Comparison of ENCODE assay signal across 21 cellular contexts in the genomic region with DNA sequence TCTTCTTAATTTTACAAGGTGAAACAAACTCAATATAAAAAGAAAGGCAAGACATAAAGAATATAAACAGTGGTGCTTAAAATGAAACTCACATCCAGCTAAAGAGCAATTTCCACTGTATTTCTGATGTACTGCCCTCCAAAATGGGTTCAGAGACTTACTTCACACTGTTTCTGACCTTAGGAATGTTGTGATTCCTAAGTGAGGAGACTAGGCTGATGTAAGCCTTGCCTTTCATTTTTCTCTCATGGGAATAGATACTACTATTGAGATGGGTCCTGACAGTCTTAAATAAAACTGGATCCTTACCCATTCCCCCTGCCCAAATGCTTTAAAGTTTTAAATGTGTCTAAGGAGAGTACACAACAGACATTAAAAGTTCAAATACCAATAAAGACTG.
DNase-seq lines count a peak whose midpoint lies in the region; TF ChIP-seq lines count a peak whose summit lies in the region.
"Had no signal": no experiment of that assay in that cellular context is flagged by ENCODE, and none has a peak within 500 bp of the region (broad histone marks: within the 10 kb centered on the region; RNA-seq: fewer than 3 reads in every experiment).

No MANE protein-coding gene starts in this region.

- peaks cover 9% of the 10 kb centered on the region for H3K9me3 Mint-ChIP-seq in activated CD4-positive, alpha-beta T cell treated with anti-CD3 and anti-CD28 coated beads, Interleukin-2, amount 10 ng/mL, durations not matched to agents 7 days and 5 days
- no peaks in the 10 kb centered on the region for H3K9me3 Mint-ChIP-seq in neural crest cell
- H3K9me3 Mint-ChIP-seq: activated B cell treated with CpG ODN at 0.5 μM for 24 hours; T-helper 1 cell treated with Interleukin-12 subunit alpha and Interleukin-12 subunit beta and Interleukin-4 antibody, amounts not matched to agents 30 μg/mL and 1 μg/mL, for 36 hours had no signal

- H3K27me3 Mint-ChIP-seq in activated CD4-positive, alpha-beta T cell treated with anti-CD3 and anti-CD28 coated beads, Interleukin-2, amount 10 ng/mL, durations not matched to agents 7 days and 5 days = no peaks in the 10 kb centered on the region
- H3K27me3 Mint-ChIP-seq in neural crest cell (ENCODE audit: low read depth) = no peaks in the 10 kb centered on the region
- H3K27me3 Mint-ChIP-seq: activated B cell treated with CpG ODN at 0.5 μM for 24 hours, naive B cell had no signal

- intact Hi-C loops in transverse colon (cut with DNase I; ENCODE audit: low total_unique reads) = no loop called here

- peaks cover 57% of the 10 kb centered on the region for H3K36me3 Mint-ChIP-seq in activated CD4-positive, alpha-beta T cell treated with anti-CD3 and anti-CD28 coated beads, Interleukin-2, amount 10 ng/mL, durations not matched to agents 7 days and 5 days (ENCODE audit: low read depth)
- H3K36me3 Mint-ChIP-seq in neural crest cell (ENCODE audit: low read depth) = no peaks in the 10 kb centered on the region
- H3K36me3 Mint-ChIP-seq: naive B cell had no signal

- DNase-seq in activated CD4-positive, alpha-beta T cell treated with anti-CD3 and anti-CD28 coated beads, Interleukin-2, amount 10 ng/mL, durations not matched to agents 7 days and 5 days = no peak
- no peak for DNase-seq in activated CD4-positive, alpha-beta T cell treated with anti-CD3 and anti-CD28 coated beads, Interleukin-2, amount 50 U/mL, for 4 hours
- DNase-seq in LHCN-M2 (ENCODE audit: low read depth) (peak; percentile 5), choroid plexus epithelial cell (ENCODE audit: low read depth) (peak; percentile 71), neural crest cell (ENCODE audit: low read depth, low spot score) (no peak), NCI-H774 (lab: John Stamatoyannopoulos, UW) (no peak), transverse colon (no peak), NCI-H526 treated with DMSO at 0.1 percent for 48 hours (lab: John Stamatoyannopoulos, UW) (no peak)
- DNase-seq: activated B cell treated with CpG ODN at 0.5 μM for 24 hours; activated CD8-positive, alpha-beta memory T cell treated with anti-CD3 and anti-CD28 coated beads, Interleukin-2, amount 50 U/mL, for 48 hours; amygdala; foreskin melanocyte; left ventricle myocardium superior; naive B cell; NCI-H1694; NCI-H446 treated with DMSO at 0.1 percent for 48 hours; SHP77; stimulated activated naive CD4-positive, alpha-beta T cell treated with Interleukin-2 at 50 U/mL for 16 hours; upper lobe of left lung had no signal

- CTCF ChIA-PET in activated CD4-positive, alpha-beta T cell treated with anti-CD3 and anti-CD28 coated beads, Interleukin-2, amount 10 ng/mL, durations not matched to agents 7 days and 5 days (lab: Charles Lee) = interaction anchor here (0.5 kb wide), 1 partner anchor 18 kb away, joined by 3 read pairs; no protein-coding TSS in a partner anchor

- no peaks in the 10 kb centered on the region for H3K36me3 ChIP-seq in transverse colon
- H3K36me3 ChIP-seq: prostate gland, upper lobe of left lung had no signal

- no peak for TF ChIP-seq EP300 in transverse colon (IDR thresholded peaks at IDR 0.05; ENCODE audit: low read depth)

- in situ Hi-C loops in transverse colon (cut with MboI; ENCODE audit: low pct_ligation_motif_present in 1 of 4, low pct_unique_long_range_greater_than_20kb in 1 of 4, low sequenced_read_pairs in 3 of 4) = no loop called here

- no peak overlapping the region for H3K4me3 Mint-ChIP-seq in activated CD4-positive, alpha-beta T cell treated with anti-CD3 and anti-CD28 coated beads, Interleukin-2, amount 10 ng/mL, durations not matched to agents 7 days and 5 days
- no peak overlapping the region for H3K4me3 Mint-ChIP-seq in neural crest cell
- H3K4me3 Mint-ChIP-seq: activated B cell treated with CpG ODN at 0.5 μM for 24 hours; naive B cell; T-helper 1 cell treated with Interleukin-12 subunit alpha and Interleukin-12 subunit beta and Interleukin-4 antibody, amounts not matched to agents 30 μg/mL and 1 μg/mL, for 36 hours had no signal

- TF ChIP-seq CTCF in choroid plexus epithelial cell (conservative IDR thresholded peaks at IDR 0.05; ENCODE audit: low read depth, low read length) (no peak), neural crest cell (conservative IDR thresholded peaks at IDR 0.05) (no peak), transverse colon (IDR thresholded peaks at IDR 0.05) (no peak)

- no peak for TF ChIP-seq POLR2A in transverse colon (IDR thresholded peaks at IDR 0.05)

- peaks cover 0 to 5% (median 0%) of the 10 kb centered on the region in 4 donors for H3K4me1 ChIP-seq in transverse colon
- H3K4me1 ChIP-seq: prostate gland, upper lobe of left lung had no signal

- H3K4me1 Mint-ChIP-seq in activated CD4-positive, alpha-beta T cell treated with anti-CD3 and anti-CD28 coated beads, Interleukin-2, amount 10 ng/mL, durations not matched to agents 7 days and 5 days = peaks cover 44% of the 10 kb centered on the region
- no peaks in the 10 kb centered on the region for H3K4me1 Mint-ChIP-seq in neural crest cell

- POLR2A ChIA-PET in activated CD4-positive, alpha-beta T cell treated with anti-CD3 and anti-CD28 coated beads, Interleukin-2, amount 10 ng/mL, durations not matched to agents 7 days and 5 days (lab: Charles Lee) = no interaction called here

- H3K27me3 ChIP-seq in transverse colon = no peaks in the 10 kb centered on the region
- H3K27me3 ChIP-seq: upper lobe of left lung had no signal

- no peak overlapping the region for H3K27ac ChIP-seq in transverse colon
- H3K27ac ChIP-seq: prostate gland, upper lobe of left lung had no signal

- H3K4me3 ChIP-seq in choroid plexus epithelial cell (ENCODE audit: low read depth, low read length) (no peak overlapping the region), transverse colon (no peak overlapping the region)
- H3K4me3 ChIP-seq: prostate gland, upper lobe of left lung had no signal

- no peaks in the 10 kb centered on the region for H3K9me3 ChIP-seq in transverse colon
- H3K9me3 ChIP-seq: prostate gland, upper lobe of left lung had no signal

- H3K27ac Mint-ChIP-seq in activated CD4-positive, alpha-beta T cell treated with anti-CD3 and anti-CD28 coated beads, Interleukin-2, amount 10 ng/mL, durations not matched to agents 7 days and 5 days = peak overlapping the region; percentile 38
- H3K27ac Mint-ChIP-seq in neural crest cell (ENCODE audit: unreplicated experiment) = peak overlapping the region; percentile 19
- H3K27ac Mint-ChIP-seq: activated B cell treated with CpG ODN at 0.5 μM for 24 hours; T-helper 1 cell treated with Interleukin-12 subunit alpha and Interleukin-12 subunit beta and Interleukin-4 antibody, amounts not matched to agents 30 μg/mL and 1 μg/mL, for 36 hours had no signal

Comparison
In these comparisons a context has a peak if more than half of its experiments do, and no peak if none do; other contexts are left out.
1. DNase-seq: peak in LHCN-M2 (single experiment) and choroid plexus epithelial cell (single experiment); none in activated CD4-positive, alpha-beta T cell treated with anti-CD3 and anti-CD28 coated beads, Interleukin-2, amount 10 ng/mL, durations not matched to agents 7 days and 5 days (single experiment), activated CD4-positive, alpha-beta T cell treated with anti-CD3 and anti-CD28 coated beads, Interleukin-2, amount 50 U/mL, for 4 hours (0 of 2), neural crest cell (single experiment), NCI-H774 (single experiment), transverse colon (single experiment) and NCI-H526 treated with DMSO at 0.1 percent for 48 hours (single experiment).